11 cellular contexts compared by ENCODE assay signal in the genomic region with DNA sequence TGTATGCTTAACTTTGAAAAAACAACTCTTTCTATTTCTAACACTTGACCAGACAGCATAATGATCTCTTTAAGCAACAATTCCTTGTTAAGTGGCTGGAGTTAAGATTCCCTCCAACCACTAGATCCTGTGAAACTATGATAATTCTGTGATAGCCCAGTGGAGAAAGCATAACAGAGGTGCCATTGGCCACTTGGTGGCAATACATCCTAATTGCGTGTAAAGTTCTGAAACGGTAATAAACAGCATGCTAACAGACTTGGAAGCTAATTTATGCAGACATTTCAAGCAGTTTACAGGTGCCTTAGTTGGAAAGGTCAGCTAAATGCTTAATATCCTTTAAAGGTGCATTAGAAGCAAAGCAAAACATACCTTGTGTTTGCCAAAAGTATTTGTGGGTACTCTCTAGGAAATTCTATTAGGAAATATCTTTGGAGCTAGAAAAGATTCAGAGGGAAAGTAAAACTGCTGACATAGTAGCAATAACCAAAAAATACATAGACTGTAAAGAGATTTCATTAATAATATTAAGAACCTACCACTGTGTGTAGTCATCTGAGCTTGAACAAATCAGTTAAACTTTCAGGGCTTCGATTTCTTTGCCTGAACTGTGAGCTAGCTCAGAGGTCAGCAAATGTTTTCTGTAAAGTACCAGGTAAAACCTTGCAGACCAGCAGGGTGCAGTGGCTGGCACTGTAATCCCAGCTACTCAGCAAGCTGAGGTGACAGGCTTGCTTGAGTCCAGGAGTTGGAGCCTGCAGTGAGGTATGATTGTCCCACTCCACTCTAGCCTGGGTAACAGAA. TPM values are rescaled to one million over a fixed set of nuclear protein-coding genes. Genes with fewer than 3 reads are reported as not detected.
DNase-seq lines count a peak whose midpoint lies in the region; ATAC-seq, FAIRE-seq and TF ChIP-seq lines count a peak whose summit lies in the region.
"Had no signal": no experiment of that assay in that cellular context is flagged by ENCODE, and none has a peak within 500 bp of the region (broad histone marks: within the 10 kb centered on the region; RNA-seq: fewer than 3 reads in every experiment).

No MANE protein-coding gene starts in this region.

- POLR2A ChIA-PET in activated CD4-positive, alpha-beta memory T cell treated with anti-CD3 and anti-CD28 coated beads for 36 hours (lab: Charles Lee): no interaction called here
- POLR2A ChIA-PET in activated CD4-positive, alpha-beta memory T cell treated with anti-CD3 and anti-CD28 coated beads, Interleukin-2, amount 10 ng/mL, durations not matched to agents 7 days and 5 days (lab: Charles Lee): interaction anchor here (0.7 to 1.2 kb wide), 2 partner anchors 50 to 78 kb away, joined by 3 read pairs; a partner anchor contains a TSS

- no peaks in the 10 kb centered on the region for H3K4me1 ChIP-seq in small intestine (ENCODE audit: control insufficient read depth in 2 of 2, insufficient read depth in 1 of 2, low read depth in 1 of 2, low read length in 1 of 2)

- in situ Hi-C loops in KBM-7 (cut with MboI; ENCODE audit: low pct_unique_long_range_greater_than_20kb, low sequenced_read_pairs): no loop called here

- no peak for ATAC-seq in activated CD8-positive, alpha-beta memory T cell treated with anti-CD3 and anti-CD28 coated beads, Interleukin-2, amount 10 ng/mL, durations not matched to agents 7 days and 5 days

- H3K4me3 ChIP-seq in bronchial epithelial cell (ENCODE audit: low read depth, low read length) (no peak overlapping the region), small intestine (ENCODE audit: low read depth in 1 of 2, low read length in 2 of 2) (no peak overlapping the region)

- no peak overlapping the region for H3K27ac Mint-ChIP-seq in activated CD4-positive, alpha-beta memory T cell treated with anti-CD3 and anti-CD28 coated beads for 36 hours
- H3K27ac Mint-ChIP-seq in activated CD4-positive, alpha-beta memory T cell treated with anti-CD3 and anti-CD28 coated beads, Interleukin-2, amount 10 ng/mL, durations not matched to agents 7 days and 5 days: no peak overlapping the region
- H3K27ac Mint-ChIP-seq in activated CD8-positive, alpha-beta memory T cell treated with anti-CD3 and anti-CD28 coated beads, Interleukin-2, amount 10 ng/mL, durations not matched to agents 7 days and 5 days: no peak overlapping the region
- H3K27ac Mint-ChIP-seq: T-cell had no signal

- no peak overlapping the region for H3K27ac ChIP-seq in small intestine (ENCODE audit: low read depth in 1 of 2, low read length in 1 of 2)

- H3K9me3 ChIP-seq in small intestine (ENCODE audit: control insufficient read depth, low read depth): no peaks in the 10 kb centered on the region

- CTCF ChIA-PET in activated CD4-positive, alpha-beta memory T cell treated with anti-CD3 and anti-CD28 coated beads for 36 hours (lab: Charles Lee): interaction anchor here (0.9 to 2.3 kb wide), 3 partner anchors 43 to 204 kb away, joined by 3 to 12 read pairs (median 4); no protein-coding TSS in a partner anchor
- CTCF ChIA-PET in activated CD4-positive, alpha-beta memory T cell treated with anti-CD3 and anti-CD28 coated beads, Interleukin-2, amount 10 ng/mL, durations not matched to agents 7 days and 5 days (lab: Charles Lee): interaction anchor here (0.7 to 1.6 kb wide), 8 partner anchors 8 to 759 kb away, joined by 3 to 7 read pairs (median 4); a partner anchor contains a TSS
- CTCF ChIA-PET in activated CD8-positive, alpha-beta memory T cell treated with anti-CD3 and anti-CD28 coated beads, Interleukin-2, amount 10 ng/mL, durations not matched to agents 7 days and 5 days (lab: Charles Lee): interaction anchor here (0.7 to 1.1 kb wide), 4 partner anchors 8 to 759 kb away, joined by 3 read pairs; a partner anchor contains a TSS

- no peaks in the 10 kb centered on the region for H3K9me3 Mint-ChIP-seq in activated CD4-positive, alpha-beta memory T cell treated with anti-CD3 and anti-CD28 coated beads for 36 hours
- no peaks in the 10 kb centered on the region for H3K9me3 Mint-ChIP-seq in activated CD4-positive, alpha-beta memory T cell treated with anti-CD3 and anti-CD28 coated beads, Interleukin-2, amount 10 ng/mL, durations not matched to agents 7 days and 5 days
- no peaks in the 10 kb centered on the region for H3K9me3 Mint-ChIP-seq in activated CD8-positive, alpha-beta memory T cell treated with anti-CD3 and anti-CD28 coated beads, Interleukin-2, amount 10 ng/mL, durations not matched to agents 7 days and 5 days (ENCODE audit: low read depth)
- H3K9me3 Mint-ChIP-seq: T-cell had no signal

- no peak for FAIRE-seq in bronchial epithelial cell (lab: Jason Lieb, UNC)
- no peak for FAIRE-seq in small intestine (lab: Jason Lieb, UNC)
- FAIRE-seq: colon had no signal

- H3K4me3 Mint-ChIP-seq in activated CD4-positive, alpha-beta memory T cell treated with anti-CD3 and anti-CD28 coated beads for 36 hours: no peak overlapping the region
- H3K4me3 Mint-ChIP-seq in activated CD4-positive, alpha-beta memory T cell treated with anti-CD3 and anti-CD28 coated beads, Interleukin-2, amount 10 ng/mL, durations not matched to agents 7 days and 5 days: no peak overlapping the region
- no peak overlapping the region for H3K4me3 Mint-ChIP-seq in activated CD8-positive, alpha-beta memory T cell treated with anti-CD3 and anti-CD28 coated beads, Interleukin-2, amount 10 ng/mL, durations not matched to agents 7 days and 5 days
- H3K4me3 Mint-ChIP-seq: T-cell had no signal

- intact Hi-C loops in activated CD4-positive, alpha-beta memory T cell treated with anti-CD3 and anti-CD28 coated beads for 36 hours (cut with micrococcal nuclease): loop anchor here (1.0 kb wide), 1 partner anchor 50 kb away; no protein-coding TSS in a partner anchor

- no peaks in the 10 kb centered on the region for H3K27me3 Mint-ChIP-seq in activated CD4-positive, alpha-beta memory T cell treated with anti-CD3 and anti-CD28 coated beads for 36 hours
- peaks cover 9% of the 10 kb centered on the region for H3K27me3 Mint-ChIP-seq in activated CD4-positive, alpha-beta memory T cell treated with anti-CD3 and anti-CD28 coated beads, Interleukin-2, amount 10 ng/mL, durations not matched to agents 7 days and 5 days
- H3K27me3 Mint-ChIP-seq in activated CD8-positive, alpha-beta memory T cell treated with anti-CD3 and anti-CD28 coated beads, Interleukin-2, amount 10 ng/mL, durations not matched to agents 7 days and 5 days: peaks cover 16% of the 10 kb centered on the region

- no peaks in the 10 kb centered on the region for H3K4me1 Mint-ChIP-seq in activated CD4-positive, alpha-beta memory T cell treated with anti-CD3 and anti-CD28 coated beads for 36 hours (ENCODE audit: low read depth)
- H3K4me1 Mint-ChIP-seq in activated CD4-positive, alpha-beta memory T cell treated with anti-CD3 and anti-CD28 coated beads, Interleukin-2, amount 10 ng/mL, durations not matched to agents 7 days and 5 days: peaks cover 2% of the 10 kb centered on the region
- H3K4me1 Mint-ChIP-seq in activated CD8-positive, alpha-beta memory T cell treated with anti-CD3 and anti-CD28 coated beads, Interleukin-2, amount 10 ng/mL, durations not matched to agents 7 days and 5 days: peaks cover 1% of the 10 kb centered on the region
- H3K4me1 Mint-ChIP-seq: T-cell had no signal

- TF ChIP-seq CTCF in bronchial epithelial cell (IDR thresholded peaks at IDR 0.05; ENCODE audit: insufficient read depth, low read length, severe bottlenecking): peak; percentile 67

- DNase-seq in activated CD4-positive, alpha-beta memory T cell treated with anti-CD3 and anti-CD28 coated beads for 36 hours: peak; percentile 20
- no peak for DNase-seq in activated CD4-positive, alpha-beta memory T cell treated with anti-CD3 and anti-CD28 coated beads, Interleukin-2, amount 10 ng/mL, durations not matched to agents 7 days and 5 days
- DNase-seq in KBM-7: peak; percentile 23
- peak; percentile 63 for DNase-seq in bronchial epithelial cell (ENCODE audit: low read depth)
- peak; percentile 77 for DNase-seq in small intestine
- DNase-seq in stimulated activated CD4-positive, alpha-beta T cell treated with anti-CD3 and anti-CD28 coated beads, Interleukin-15, amount 100 ng/mL, for 24 hours: no peak
- DNase-seq in activated CD8-positive, alpha-beta memory T cell treated with anti-CD3 and anti-CD28 coated beads, Interleukin-2, amount 10 ng/mL, durations not matched to agents 7 days and 5 days: no peak
- DNase-seq in activated gamma-delta T cell treated with Interleukin-2 at 50 U/mL for 16 hours: no peak
- DNase-seq: DMS79, T-cell had no signal

- no peaks in the 10 kb centered on the region for H3K36me3 Mint-ChIP-seq in activated CD4-positive, alpha-beta memory T cell treated with anti-CD3 and anti-CD28 coated beads for 36 hours
- H3K36me3 Mint-ChIP-seq in activated CD4-positive, alpha-beta memory T cell treated with anti-CD3 and anti-CD28 coated beads, Interleukin-2, amount 10 ng/mL, durations not matched to agents 7 days and 5 days (ENCODE audit: low read depth): no peaks in the 10 kb centered on the region
- no peaks in the 10 kb centered on the region for H3K36me3 Mint-ChIP-seq in activated CD8-positive, alpha-beta memory T cell treated with anti-CD3 and anti-CD28 coated beads, Interleukin-2, amount 10 ng/mL, durations not matched to agents 7 days and 5 days
- H3K36me3 Mint-ChIP-seq: T-cell had no signal

- H3K36me3 ChIP-seq in bronchial epithelial cell (ENCODE audit: control insufficient read depth, insufficient read depth, low read length): no peaks in the 10 kb centered on the region
- no peaks in the 10 kb centered on the region for H3K36me3 ChIP-seq in small intestine (ENCODE audit: control insufficient read depth in 2 of 2, insufficient read depth in 2 of 2, low read length in 2 of 2)

- H3K27me3 ChIP-seq in bronchial epithelial cell (ENCODE audit: control insufficient read depth, insufficient read depth, low read length): no peaks in the 10 kb centered on the region
- no peaks in the 10 kb centered on the region for H3K27me3 ChIP-seq in small intestine (ENCODE audit: control insufficient read depth in 2 of 2, insufficient read depth in 2 of 2, low read length in 2 of 2)

- WGBS in small intestine, 3 donors: 10 to 33% (median 19%) methylated on average over 3 of the region's 3 CpGs

RNA-seq across cellular contexts. Expression of a gene that starts 19.0 kb away (rescaled TPM):
- total RNA-seq in activated CD4-positive, alpha-beta memory T cell treated with anti-CD3 and anti-CD28 coated beads for 36 hours: not detected
- total RNA-seq in activated CD4-positive, alpha-beta memory T cell treated with anti-CD3 and anti-CD28 coated beads, Interleukin-2, amount 10 ng/mL, durations not matched to agents 7 days and 5 days: not detected
- total RNA-seq in bronchial epithelial cell: 107 and 652 TPM in 2 replicates
- polyA plus RNA-seq in small intestine: 10 to 100 TPM in 1 of 3 donors, 1 to 10 TPM in 2; 4.5 to 10.8 (median 6.8) TPM
- total RNA-seq in activated CD8-positive, alpha-beta memory T cell treated with anti-CD3 and anti-CD28 coated beads, Interleukin-2, amount 10 ng/mL, durations not matched to agents 7 days and 5 days: not detected
- total RNA-seq: T-cell had no signal

Comparison
In these comparisons a context has a peak if more than half of its experiments do, and no peak if none do; other contexts are left out.
1. DNase-seq: peak in activated CD4-positive, alpha-beta memory T cell treated with anti-CD3 and anti-CD28 coated beads for 36 hours (single experiment), KBM-7 (single experiment), bronchial epithelial cell (single experiment) and small intestine (single experiment); none in activated CD4-positive, alpha-beta memory T cell treated with anti-CD3 and anti-CD28 coated beads, Interleukin-2, amount 10 ng/mL, durations not matched to agents 7 days and 5 days (single experiment), stimulated activated CD4-positive, alpha-beta T cell treated with anti-CD3 and anti-CD28 coated beads, Interleukin-15, amount 100 ng/mL, for 24 hours (single experiment), activated CD8-positive, alpha-beta memory T cell treated with anti-CD3 and anti-CD28 coated beads, Interleukin-2, amount 10 ng/mL, durations not matched to agents 7 days and 5 days (single experiment) and activated gamma-delta T cell treated with Interleukin-2 at 50 U/mL for 16 hours (single experiment).
2. RNA of a gene that starts 19.0 kb away (total RNA-seq): 107 to 652 TPM in bronchial epithelial cell; not detected in activated CD4-positive, alpha-beta memory T cell treated with anti-CD3 and anti-CD28 coated beads for 36 hours, not detected in activated CD4-positive, alpha-beta memory T cell treated with anti-CD3 and anti-CD28 coated beads, Interleukin-2, amount 10 ng/mL, durations not matched to agents 7 days and 5 days and not detected in activated CD8-positive, alpha-beta memory T cell treated with anti-CD3 and anti-CD28 coated beads, Interleukin-2, amount 10 ng/mL, durations not matched to agents 7 days and 5 days; every median in the first group is over 100 times any median in the second.